In the genomic region with DNA sequence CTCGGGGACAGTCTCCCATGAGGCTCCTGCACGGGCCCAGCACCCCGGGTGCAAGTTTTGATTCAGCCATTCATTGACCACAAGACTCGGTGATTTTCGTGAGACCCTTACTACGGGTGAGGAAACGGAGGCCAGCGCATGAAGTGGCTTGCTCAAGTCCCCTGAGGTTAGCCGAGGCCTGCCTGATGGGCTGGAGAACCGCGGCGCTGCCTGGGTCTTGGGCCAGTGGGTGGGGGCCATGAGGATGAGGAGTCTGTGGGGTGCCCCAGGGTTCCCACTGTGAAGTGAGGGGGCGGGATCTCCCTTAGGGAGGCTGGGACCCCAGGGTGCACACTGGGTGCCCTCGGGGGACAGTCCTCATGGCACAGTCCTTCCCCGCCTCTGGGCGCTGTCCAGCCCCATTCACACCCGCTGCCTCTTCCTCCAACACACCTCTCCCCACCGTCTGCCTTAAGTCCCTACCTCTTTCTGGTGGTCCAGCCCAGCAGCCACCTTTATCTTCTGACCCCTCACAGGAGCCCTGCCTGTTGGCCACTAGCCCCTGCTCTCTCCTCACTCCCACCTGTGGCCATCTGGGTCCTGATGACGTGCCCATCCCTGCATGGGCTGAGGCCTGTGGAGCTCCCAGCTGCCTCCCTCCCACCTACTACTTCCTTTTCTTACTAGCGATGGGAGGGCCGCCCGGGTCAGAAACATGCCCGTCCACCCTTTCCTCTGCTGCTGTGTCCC, we compare ENCODE assay signal across 16 cellular contexts. TPM values are rescaled to one million over a fixed set of nuclear protein-coding genes. Genes with fewer than 3 reads are reported as not detected.
DNase-seq lines count a peak whose midpoint lies in the region; ATAC-seq, FAIRE-seq and TF ChIP-seq lines count a peak whose summit lies in the region.
"Had no signal": no experiment of that assay in that cellular context is flagged by ENCODE, and none has a peak within 500 bp of the region (broad histone marks: within the 10 kb centered on the region; RNA-seq: fewer than 3 reads in every experiment).

No MANE protein-coding gene starts in this region.

- 83% methylated on average over 12 of the region's 23 CpGs for WGBS in SK-N-SH (ENCODE audit: low lambda C conversion rate)
- WGBS in H1 (ENCODE audit: extremely low coverage in 1 of 2, insufficient coverage in 1 of 2, insufficient read length in 1 of 2, insufficient replicate concordance in 2 of 2, low coverage in 1 of 2, low lambda C conversion rate in 2 of 2, missing lambda C conversion rate in 1 of 2), 2 experiments: 86% methylated on average over 22 of the region's 23 CpGs; no CpG with 5 or more reads in 1 of the 2 experiments
- WGBS in body of pancreas, 2 donors: 86 to 91% methylated on average over 15 to 22 of the region's 23 CpGs

- no peak overlapping the region for H2AK5ac ChIP-seq in H1 (ENCODE audit: low read depth, low read length)

- peaks cover 7% of the 10 kb centered on the region; the same call in 1 of the 2 replicates for H3K23me2 ChIP-seq in H1 (ENCODE audit: low read depth, low read length)

- no peak overlapping the region for H3K4me2 ChIP-seq in SK-N-SH
- H3K4me2 ChIP-seq in H1 (ENCODE audit: insufficient read depth in 1 of 2, low read depth in 2 of 2, low read length in 2 of 2): no peak overlapping the region

- CTCF ChIA-PET in SK-N-SH (lab: Yijun Ruan, JAX): interaction anchor here (1.0 to 2.5 kb wide), 12 partner anchors 10 to 1058 kb away, joined by 3 to 13 read pairs (median 4); no protein-coding TSS in a partner anchor
- CTCF ChIA-PET in H1 (lab: Charles Lee; ENCODE audit: partially characterized antibody): interaction anchor here (0.9 to 3.8 kb wide), 8 partner anchors 9 to 83 kb away, joined by 3 to 25 read pairs (median 6); no protein-coding TSS in a partner anchor

- H3K9me3 ChIP-seq in SK-N-SH (no peaks in the 10 kb centered on the region), H1 (ENCODE audit: insufficient read depth in 2 of 2, low read depth in 1 of 2, low read length in 1 of 2) (no peaks in the 10 kb centered on the region), body of pancreas (no peaks in the 10 kb centered on the region)
- H3K9me3 ChIP-seq: HAP-1 had no signal

- H3F3A ChIP-seq in SK-N-SH (replicated peaks; ENCODE audit: insufficient read depth): no peaks in the 10 kb centered on the region

- H3K18ac ChIP-seq in H1 (ENCODE audit: extremely low read depth, low read length): no peak overlapping the region

- no peak overlapping the region for H3K23ac ChIP-seq in H1 (ENCODE audit: insufficient read length)

- DNase-seq in SK-N-SH (no peak), H1 (ENCODE audit: low read depth in 1 of 2, low spot score in 2 of 2) (no peak), CD1c-positive myeloid dendritic cell (ENCODE audit: extremely low spot score) (no peak), body of pancreas (no peak)
- DNase-seq: DMS153, DMS79, GDM1, IMR-90, KBM-7 had no signal

- H3K27me3 ChIP-seq in SK-N-SH (ENCODE audit: insufficient read depth) (peaks cover 18% of the 10 kb centered on the region), H1 (replicated peaks in 1 of 4; ENCODE audit: control insufficient read depth in 3 of 4, extremely low read depth in 1 of 4, insufficient read depth in 3 of 4, low read length in 3 of 4) (peaks cover 23 to 41% (median 37%) of the 10 kb centered on the region in 4 experiments), body of pancreas (no peaks in the 10 kb centered on the region)

- H3K27ac ChIP-seq in SK-N-SH (ENCODE audit: low read depth in 2 of 2, low read length in 1 of 2): peak overlapping the region in 1 of 2 experiments; percentile 94; a peak in 2 of 4 replicates
- H3K27ac ChIP-seq in H1 (ENCODE audit: low read depth, low read length): no peak overlapping the region
- no peak overlapping the region for H3K27ac ChIP-seq in body of pancreas
- H3K27ac ChIP-seq: 22Rv1 had no signal

- no peak overlapping the region for H3K14ac ChIP-seq in H1 (ENCODE audit: insufficient read length)

- 0 out of 2 replicates have a peak overlapping the region, but pooled peaks have one; percentile 29 for H2BK15ac ChIP-seq in H1 (ENCODE audit: low read length)

- POLR2A ChIA-PET in SK-N-SH (lab: Yijun Ruan, JAX) (interaction anchor here (1.3 to 3.1 kb wide), 16 partner anchors 12 to 556 kb away, joined by 3 to 32 read pairs (median 10); no protein-coding TSS in a partner anchor), H1 (lab: Charles Lee; ENCODE audit: partially characterized antibody) (interaction anchor here (0.8 to 1.5 kb wide), 2 partner anchors 12 to 44 kb away, joined by 3 read pairs; no protein-coding TSS in a partner anchor)

- TF ChIP-seq EP300 in SK-N-SH (IDR thresholded peaks at IDR 0.05; ENCODE audit: borderline replicate concordance in 1 of 2, low read depth in 1 of 2, low read length in 1 of 2) (no peak), Ishikawa (IDR thresholded peaks at IDR 0.05; ENCODE audit: borderline replicate concordance) (no peak), H1 (IDR thresholded peaks at IDR 0.05; ENCODE audit: borderline replicate concordance in 1 of 2, low read depth in 2 of 2, low read length in 2 of 2) (no peak)

- TF ChIP-seq RAD21 in SK-N-SH (IDR thresholded peaks at IDR 0.05; ENCODE audit: low read length) (no peak), Ishikawa (IDR thresholded peaks at IDR 0.05; ENCODE audit: low read depth) (no peak), H1 (IDR thresholded peaks at IDR 0.05 in 1 of 2, conservative IDR thresholded peaks at IDR 0.05 in 1 of 2; ENCODE audit: low read depth in 2 of 2, low read length in 2 of 2) (no peak)

- intact Hi-C loops in body of pancreas (cut with DNase I): no loop called here

- no peak overlapping the region for H3K4ac ChIP-seq in H1 (replicated peaks; ENCODE audit: insufficient read length, low read depth, low read length)

- peak overlapping the region; percentile 50; the same call in 1 of the 2 replicates for H2BK12ac ChIP-seq in H1 (ENCODE audit: low read depth, low read length)

- H4K8ac ChIP-seq in H1 (ENCODE audit: extremely low read depth, insufficient read depth, low read length): no peak overlapping the region; the same call in 1 of the 2 replicates

- H3K4me1 ChIP-seq in SK-N-SH (ENCODE audit: control insufficient read depth in 1 of 2, insufficient read depth in 2 of 2, low read depth in 1 of 2, low read length in 1 of 2) (peaks cover 0 to 62% of the 10 kb centered on the region in 2 experiments; a peak in 1 of 4 replicates), H1 (replicated peaks in 1 of 4; ENCODE audit: control insufficient read depth in 3 of 4, insufficient read depth in 4 of 4, low read length in 3 of 4) (peaks cover 0 to 32% (median 23%) of the 10 kb centered on the region in 4 experiments; a peak in 6 of 7 replicates), body of pancreas (peaks cover 20% of the 10 kb centered on the region)
- H3K4me1 ChIP-seq: HAP-1 had no signal

- no peak overlapping the region for H4K91ac ChIP-seq in H1 (replicated peaks; ENCODE audit: insufficient read length, low read length)

- H3K36me3 ChIP-seq in SK-N-SH (replicated peaks in 1 of 2; ENCODE audit: control insufficient read depth in 1 of 2, insufficient read depth in 2 of 2, low read length in 1 of 2) (no peaks in the 10 kb centered on the region), H1 (ENCODE audit: control insufficient read depth in 2 of 4, insufficient read depth in 4 of 4, low read length in 3 of 4) (no peaks in the 10 kb centered on the region; a peak in 1 of 8 replicates), body of pancreas (replicated peaks in 1 of 2; ENCODE audit: insufficient read depth in 1 of 2, low read depth in 2 of 2) (no peaks in the 10 kb centered on the region)
- H3K36me3 ChIP-seq: HAP-1 had no signal

- H3K79me1 ChIP-seq in H1 (ENCODE audit: low read depth, low read length): no peaks in the 10 kb centered on the region

- ATAC-seq in SK-N-SH treated with all-trans-retinoic acid at 6 μM for 48 hours (no peak), GM21381 (IDR thresholded peaks at IDR 0.05; ENCODE audit: unreplicated experiment) (no peak), body of pancreas (no peak)

- peak overlapping the region; percentile 32; the same call in 1 of the 2 replicates for H2BK20ac ChIP-seq in H1 (ENCODE audit: low read length)

- TF ChIP-seq CTCF in SK-N-SH (IDR thresholded peaks at IDR 0.05) (no peak), H1 (IDR thresholded peaks at IDR 0.05; ENCODE audit: control extremely low read depth in 1 of 3, insufficient read depth in 1 of 3, low read depth in 1 of 3, low read length in 3 of 3) (no peak), body of pancreas (IDR thresholded peaks at IDR 0.05) (no peak)

- H3K56ac ChIP-seq in H1 (replicated peaks; ENCODE audit: insufficient read length, low read depth, low read length): no peak overlapping the region

- H4K20me1 ChIP-seq in SK-N-SH (ENCODE audit: insufficient read depth): no peaks in the 10 kb centered on the region
- no peaks in the 10 kb centered on the region for H4K20me1 ChIP-seq in H1 (replicated peaks in 1 of 2; ENCODE audit: control insufficient read depth in 1 of 2, insufficient read depth in 2 of 2, low read length in 2 of 2)

- H2BK5ac ChIP-seq in H1 (ENCODE audit: low read depth, low read length): no peak overlapping the region

- no peaks in the 10 kb centered on the region for H3K9me2 ChIP-seq in SK-N-SH

- no peak overlapping the region for H2AFZ ChIP-seq in SK-N-SH (ENCODE audit: low read depth)
- no peak overlapping the region for H2AFZ ChIP-seq in H1 (ENCODE audit: low read length)

- no peak overlapping the region for H4K5ac ChIP-seq in H1 (ENCODE audit: insufficient read length, low read depth, low read length)

- TF ChIP-seq POLR2A in H1 (IDR thresholded peaks at IDR 0.05; ENCODE audit: control extremely low read depth in 1 of 2, low read depth in 2 of 2, low read length in 2 of 2) (no peak), body of pancreas (IDR thresholded peaks at IDR 0.05) (no peak)

- H3K4me3 ChIP-seq in SK-N-SH (ENCODE audit: low read depth in 2 of 2, low read length in 1 of 2): no peak overlapping the region
- H3K4me3 ChIP-seq in H1 (ENCODE audit: extremely low read depth in 1 of 4, insufficient read depth in 2 of 4, low read depth in 3 of 4, low read length in 4 of 4): no peak overlapping the region
- H3K4me3 ChIP-seq in body of pancreas: no peak overlapping the region
- H3K4me3 ChIP-seq: HAP-1 had no signal

- no peak overlapping the region for H2BK120ac ChIP-seq in H1 (replicated peaks; ENCODE audit: low read depth, low read length)

- no peak for FAIRE-seq in H1 (lab: Jason Lieb, UNC)
- FAIRE-seq: GM12892, HTR-8/SVneo had no signal

- H3K9ac ChIP-seq in SK-N-SH: no peak overlapping the region
- H3K9ac ChIP-seq in H1 (replicated peaks in 1 of 4; ENCODE audit: extremely low read depth in 1 of 4, low read depth in 3 of 4, low read length in 3 of 4): no peak overlapping the region

- no peaks in the 10 kb centered on the region for H3K79me2 ChIP-seq in SK-N-SH (ENCODE audit: insufficient read depth)
- no peaks in the 10 kb centered on the region for H3K79me2 ChIP-seq in H1 (ENCODE audit: control insufficient read depth in 1 of 2, insufficient read depth in 2 of 2, low read length in 2 of 2)

RNA-seq across cellular contexts. Expression of a gene that starts 16.3 kb away (rescaled TPM):
- polyA plus RNA-seq in SK-N-SH (2012; rRNA removed): 4.2 and 4.4 TPM in 2 replicates
- polyA plus RNA-seq in SK-N-SH (2012; cell fraction: cytosol; rRNA removed): 1.9 and 4.4 TPM in 2 replicates
- 23.8 and 41.4 TPM in 2 replicates for polyA plus RNA-seq in SK-N-SH (2012; cell fraction: nucleus; rRNA removed)
- total RNA-seq in H1 (2021; fragmentation: NEBNext Ultra II Directional; extraction: Animal tissue kit (Norgen Biotek cat#: 25700)): 2.1 and 3.0 TPM in 2 replicates
- 2.9 and 3.7 TPM in 2 replicates for polyA plus RNA-seq in H1 (2011; rRNA removed)
- 2.7 TPM for polyA plus RNA-seq in H1 (2011; cell fraction: cytosol; rRNA removed)
- polyA plus RNA-seq in H1 (2011; cell fraction: nucleus; rRNA removed): 5.0 TPM
- polyA plus RNA-seq in H1 (2012, experiment 1 of 2): 2.0 to 3.5 TPM (median 2.7 TPM) in 4 replicates
- polyA plus RNA-seq in H1 (2012, experiment 2 of 2): 1.5 TPM
- 1.6 TPM for polyA plus RNA-seq in H1 (2013, experiment 1 of 2)
- 1.8 TPM for polyA plus RNA-seq in H1 (2013, experiment 2 of 2)
- 1.0 and 1.7 TPM in 2 replicates for polyA minus RNA-seq in H1 (2011; rRNA and poly(A)+ RNA removed)
- polyA minus RNA-seq in H1 (2011; cell fraction: cytosol; rRNA and poly(A)+ RNA removed): 1.4 TPM
- polyA minus RNA-seq in H1 (2011; cell fraction: nucleus; rRNA and poly(A)+ RNA removed): 1.9 TPM
- total RNA-seq in body of pancreas: 10 to 100 TPM; 23.9 to 28.7 TPM
